Comparison of ENCODE assay signal across 1 cellular context in genomic region chr6:146700078-146700686, GRCh38.
TF ChIP-seq lines count a peak whose summit lies in the region.

No MANE protein-coding gene starts in this region.

TF ChIP-seq in HepG2, 621 proteins besides CTCF, POLR2A, EP300 and RAD21 (continued from another document and continues in another):
- TF ChIP-seq, protein P1, sequence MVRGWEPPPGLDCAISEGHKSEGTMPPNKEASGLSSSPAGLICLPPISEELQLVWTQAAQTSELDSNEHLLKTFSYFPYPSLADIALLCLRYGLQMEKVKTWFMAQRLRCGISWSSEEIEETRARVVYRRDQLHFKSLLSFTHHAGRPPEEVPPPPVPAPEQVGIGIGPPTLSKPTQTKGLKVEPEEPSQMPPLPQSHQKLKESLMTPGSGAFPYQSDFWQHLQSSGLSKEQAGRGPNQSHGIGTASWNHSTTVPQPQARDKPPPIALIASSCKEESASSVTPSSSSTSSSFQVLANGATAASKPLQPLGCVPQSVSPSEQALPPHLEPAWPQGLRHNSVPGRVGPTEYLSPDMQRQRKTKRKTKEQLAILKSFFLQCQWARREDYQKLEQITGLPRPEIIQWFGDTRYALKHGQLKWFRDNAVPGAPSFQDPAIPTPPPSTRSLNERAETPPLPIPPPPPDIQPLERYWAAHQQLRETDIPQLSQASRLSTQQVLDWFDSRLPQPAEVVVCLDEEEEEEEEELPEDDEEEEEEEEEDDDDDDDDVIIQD (CRISPR knock-in tag; IDR thresholded peaks at IDR 0.05; ENCODE audit: low read depth), result 0 out of 2 replicates have a peak, but pooled peaks have one; percentile 32
- TF ChIP-seq, protein P2, sequence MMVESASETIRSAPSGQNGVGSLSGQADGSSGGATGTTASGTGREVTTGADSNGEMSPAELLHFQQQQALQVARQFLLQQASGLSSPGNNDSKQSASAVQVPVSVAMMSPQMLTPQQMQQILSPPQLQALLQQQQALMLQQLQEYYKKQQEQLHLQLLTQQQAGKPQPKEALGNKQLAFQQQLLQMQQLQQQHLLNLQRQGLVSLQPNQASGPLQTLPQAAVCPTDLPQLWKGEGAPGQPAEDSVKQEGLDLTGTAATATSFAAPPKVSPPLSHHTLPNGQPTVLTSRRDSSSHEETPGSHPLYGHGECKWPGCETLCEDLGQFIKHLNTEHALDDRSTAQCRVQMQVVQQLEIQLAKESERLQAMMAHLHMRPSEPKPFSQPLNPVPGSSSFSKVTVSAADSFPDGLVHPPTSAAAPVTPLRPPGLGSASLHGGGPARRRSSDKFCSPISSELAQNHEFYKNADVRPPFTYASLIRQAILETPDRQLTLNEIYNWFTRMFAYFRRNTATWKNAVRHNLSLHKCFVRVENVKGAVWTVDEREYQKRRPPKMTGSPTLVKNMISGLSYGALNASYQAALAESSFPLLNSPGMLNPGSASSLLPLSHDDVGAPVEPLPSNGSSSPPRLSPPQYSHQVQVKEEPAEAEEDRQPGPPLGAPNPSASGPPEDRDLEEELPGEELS (CRISPR knock-in tag; IDR thresholded peaks at IDR 0.05), result no peak
- TF ChIP-seq, protein P3, sequence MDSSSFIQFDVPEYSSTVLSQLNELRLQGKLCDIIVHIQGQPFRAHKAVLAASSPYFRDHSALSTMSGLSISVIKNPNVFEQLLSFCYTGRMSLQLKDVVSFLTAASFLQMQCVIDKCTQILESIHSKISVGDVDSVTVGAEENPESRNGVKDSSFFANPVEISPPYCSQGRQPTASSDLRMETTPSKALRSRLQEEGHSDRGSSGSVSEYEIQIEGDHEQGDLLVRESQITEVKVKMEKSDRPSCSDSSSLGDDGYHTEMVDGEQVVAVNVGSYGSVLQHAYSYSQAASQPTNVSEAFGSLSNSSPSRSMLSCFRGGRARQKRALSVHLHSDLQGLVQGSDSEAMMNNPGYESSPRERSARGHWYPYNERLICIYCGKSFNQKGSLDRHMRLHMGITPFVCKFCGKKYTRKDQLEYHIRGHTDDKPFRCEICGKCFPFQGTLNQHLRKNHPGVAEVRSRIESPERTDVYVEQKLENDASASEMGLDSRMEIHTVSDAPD (CRISPR knock-in tag; IDR thresholded peaks at IDR 0.05), result no peak
- TF ChIP-seq ATRX (CRISPR knock-in tag; IDR thresholded peaks at IDR 0.05; ENCODE audit: borderline replicate concordance) (no peak), MIER2 (CRISPR knock-in tag; IDR thresholded peaks at IDR 0.05) (0 out of 2 replicates have a peak, but pooled peaks have one; percentile 23), ZBTB42 (CRISPR knock-in tag; IDR thresholded peaks at IDR 0.05) (no peak), CEBPB (IDR thresholded peaks at IDR 0.05; ENCODE audit: borderline replicate concordance, low read depth, low read length) (no peak), GATAD2A (CRISPR knock-in tag; IDR thresholded peaks at IDR 0.05) (peak; percentile 46; the same call in 1 of the 2 replicates), ERF (CRISPR knock-in tag; IDR thresholded peaks at IDR 0.05) (peak; percentile 26; the same call in 1 of the 2 replicates), NFIC (IDR thresholded peaks at IDR 0.05; ENCODE audit: low read length) (peak; percentile 62; the same call in 1 of the 2 replicates), REL (CRISPR knock-in tag; conservative IDR thresholded peaks at IDR 0.05) (no peak), KLF13 (CRISPR knock-in tag; IDR thresholded peaks at IDR 0.05) (no peak), ELF3 (CRISPR knock-in tag; IDR thresholded peaks at IDR 0.05) (0 out of 2 replicates have a peak, but pooled peaks have one; percentile 26), HOXD1 (CRISPR knock-in tag; IDR thresholded peaks at IDR 0.05) (no peak), KLF6 (CRISPR knock-in tag; IDR thresholded peaks at IDR 0.05) (no peak), ZNF644 (CRISPR knock-in tag; IDR thresholded peaks at IDR 0.05; ENCODE audit: low read depth) (0 out of 2 replicates have a peak, but pooled peaks have one; percentile 13), ZNF30 (CRISPR knock-in tag; IDR thresholded peaks at IDR 0.05) (no peak), HOXA5 (CRISPR knock-in tag; IDR thresholded peaks at IDR 0.05) (no peak), ZNF234 (CRISPR knock-in tag; conservative IDR thresholded peaks at IDR 0.05) (no peak), GRHL1 (CRISPR knock-in tag; conservative IDR thresholded peaks at IDR 0.05) (no peak), FOXK1 (CRISPR knock-in tag; IDR thresholded peaks at IDR 0.05; ENCODE audit: borderline replicate concordance, low read depth) (peak; percentile 43; the same call in 1 of the 2 replicates), ZNF816 (CRISPR knock-in tag; IDR thresholded peaks at IDR 0.05; ENCODE audit: borderline replicate concordance) (no peak), MEF2D (CRISPR knock-in tag; IDR thresholded peaks at IDR 0.05) (0 out of 2 replicates have a peak, but pooled peaks have one; percentile 21), KLF9 (CRISPR knock-in tag; IDR thresholded peaks at IDR 0.05; ENCODE audit: low read depth) (no peak), MAF1 (CRISPR knock-in tag; IDR thresholded peaks at IDR 0.05; ENCODE audit: borderline replicate concordance) (no peak), IRF9 (CRISPR knock-in tag; IDR thresholded peaks at IDR 0.05; ENCODE audit: borderline replicate concordance) (no peak), ZBED4 (CRISPR knock-in tag; IDR thresholded peaks at IDR 0.05; ENCODE audit: borderline replicate concordance) (0 out of 2 replicates have a peak, but pooled peaks have one; percentile 29), ZMAT5 (CRISPR knock-in tag; IDR thresholded peaks at IDR 0.05; ENCODE audit: borderline replicate concordance, low read depth) (no peak), ZNF329 (CRISPR knock-in tag; IDR thresholded peaks at IDR 0.05; ENCODE audit: low read depth) (no peak), MZF1 (CRISPR knock-in tag; IDR thresholded peaks at IDR 0.05; ENCODE audit: borderline replicate concordance) (no peak), RFX1 (IDR thresholded peaks at IDR 0.05) (no peak), JDP2 (CRISPR knock-in tag; IDR thresholded peaks at IDR 0.05; ENCODE audit: borderline replicate concordance) (no peak)
- TF ChIP-seq, protein P4, sequence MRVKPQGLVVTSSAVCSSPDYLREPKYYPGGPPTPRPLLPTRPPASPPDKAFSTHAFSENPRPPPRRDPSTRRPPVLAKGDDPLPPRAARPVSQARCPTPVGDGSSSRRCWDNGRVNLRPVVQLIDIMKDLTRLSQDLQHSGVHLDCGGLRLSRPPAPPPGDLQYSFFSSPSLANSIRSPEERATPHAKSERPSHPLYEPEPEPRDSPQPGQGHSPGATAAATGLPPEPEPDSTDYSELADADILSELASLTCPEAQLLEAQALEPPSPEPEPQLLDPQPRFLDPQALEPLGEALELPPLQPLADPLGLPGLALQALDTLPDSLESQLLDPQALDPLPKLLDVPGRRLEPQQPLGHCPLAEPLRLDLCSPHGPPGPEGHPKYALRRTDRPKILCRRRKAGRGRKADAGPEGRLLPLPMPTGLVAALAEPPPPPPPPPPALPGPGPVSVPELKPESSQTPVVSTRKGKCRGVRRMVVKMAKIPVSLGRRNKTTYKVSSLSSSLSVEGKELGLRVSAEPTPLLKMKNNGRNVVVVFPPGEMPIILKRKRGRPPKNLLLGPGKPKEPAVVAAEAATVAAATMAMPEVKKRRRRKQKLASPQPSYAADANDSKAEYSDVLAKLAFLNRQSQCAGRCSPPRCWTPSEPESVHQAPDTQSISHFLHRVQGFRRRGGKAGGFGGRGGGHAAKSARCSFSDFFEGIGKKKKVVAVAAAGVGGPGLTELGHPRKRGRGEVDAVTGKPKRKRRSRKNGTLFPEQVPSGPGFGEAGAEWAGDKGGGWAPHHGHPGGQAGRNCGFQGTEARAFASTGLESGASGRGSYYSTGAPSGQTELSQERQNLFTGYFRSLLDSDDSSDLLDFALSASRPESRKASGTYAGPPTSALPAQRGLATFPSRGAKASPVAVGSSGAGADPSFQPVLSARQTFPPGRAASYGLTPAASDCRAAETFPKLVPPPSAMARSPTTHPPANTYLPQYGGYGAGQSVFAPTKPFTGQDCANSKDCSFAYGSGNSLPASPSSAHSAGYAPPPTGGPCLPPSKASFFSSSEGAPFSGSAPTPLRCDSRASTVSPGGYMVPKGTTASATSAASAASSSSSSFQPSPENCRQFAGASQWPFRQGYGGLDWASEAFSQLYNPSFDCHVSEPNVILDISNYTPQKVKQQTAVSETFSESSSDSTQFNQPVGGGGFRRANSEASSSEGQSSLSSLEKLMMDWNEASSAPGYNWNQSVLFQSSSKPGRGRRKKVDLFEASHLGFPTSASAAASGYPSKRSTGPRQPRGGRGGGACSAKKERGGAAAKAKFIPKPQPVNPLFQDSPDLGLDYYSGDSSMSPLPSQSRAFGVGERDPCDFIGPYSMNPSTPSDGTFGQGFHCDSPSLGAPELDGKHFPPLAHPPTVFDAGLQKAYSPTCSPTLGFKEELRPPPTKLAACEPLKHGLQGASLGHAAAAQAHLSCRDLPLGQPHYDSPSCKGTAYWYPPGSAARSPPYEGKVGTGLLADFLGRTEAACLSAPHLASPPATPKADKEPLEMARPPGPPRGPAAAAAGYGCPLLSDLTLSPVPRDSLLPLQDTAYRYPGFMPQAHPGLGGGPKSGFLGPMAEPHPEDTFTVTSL (CRISPR knock-in tag; IDR thresholded peaks at IDR 0.05; ENCODE audit: borderline replicate concordance), result no peak
- TF ChIP-seq, protein P5, sequence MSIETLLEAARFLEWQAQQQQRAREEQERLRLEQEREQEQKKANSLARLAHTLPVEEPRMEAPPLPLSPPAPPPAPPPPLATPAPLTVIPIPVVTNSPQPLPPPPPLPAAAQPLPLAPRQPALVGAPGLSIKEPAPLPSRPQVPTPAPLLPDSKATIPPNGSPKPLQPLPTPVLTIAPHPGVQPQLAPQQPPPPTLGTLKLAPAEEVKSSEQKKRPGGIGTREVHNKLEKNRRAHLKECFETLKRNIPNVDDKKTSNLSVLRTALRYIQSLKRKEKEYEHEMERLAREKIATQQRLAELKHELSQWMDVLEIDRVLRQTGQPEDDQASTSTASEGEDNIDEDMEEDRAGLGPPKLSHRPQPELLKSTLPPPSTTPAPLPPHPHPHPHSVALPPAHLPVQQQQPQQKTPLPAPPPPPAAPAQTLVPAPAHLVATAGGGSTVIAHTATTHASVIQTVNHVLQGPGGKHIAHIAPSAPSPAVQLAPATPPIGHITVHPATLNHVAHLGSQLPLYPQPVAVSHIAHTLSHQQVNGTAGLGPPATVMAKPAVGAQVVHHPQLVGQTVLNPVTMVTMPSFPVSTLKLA (IDR thresholded peaks at IDR 0.05), result no peak
- TF ChIP-seq, protein P6, sequence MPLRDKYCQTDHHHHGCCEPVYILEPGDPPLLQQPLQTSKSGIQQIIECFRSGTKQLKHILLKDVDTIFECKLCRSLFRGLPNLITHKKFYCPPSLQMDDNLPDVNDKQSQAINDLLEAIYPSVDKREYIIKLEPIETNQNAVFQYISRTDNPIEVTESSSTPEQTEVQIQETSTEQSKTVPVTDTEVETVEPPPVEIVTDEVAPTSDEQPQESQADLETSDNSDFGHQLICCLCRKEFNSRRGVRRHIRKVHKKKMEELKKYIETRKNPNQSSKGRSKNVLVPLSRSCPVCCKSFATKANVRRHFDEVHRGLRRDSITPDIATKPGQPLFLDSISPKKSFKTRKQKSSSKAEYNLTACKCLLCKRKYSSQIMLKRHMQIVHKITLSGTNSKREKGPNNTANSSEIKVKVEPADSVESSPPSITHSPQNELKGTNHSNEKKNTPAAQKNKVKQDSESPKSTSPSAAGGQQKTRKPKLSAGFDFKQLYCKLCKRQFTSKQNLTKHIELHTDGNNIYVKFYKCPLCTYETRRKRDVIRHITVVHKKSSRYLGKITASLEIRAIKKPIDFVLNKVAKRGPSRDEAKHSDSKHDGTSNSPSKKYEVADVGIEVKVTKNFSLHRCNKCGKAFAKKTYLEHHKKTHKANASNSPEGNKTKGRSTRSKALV (CRISPR knock-in tag; IDR thresholded peaks at IDR 0.05), result no peak
- TF ChIP-seq, protein P7, sequence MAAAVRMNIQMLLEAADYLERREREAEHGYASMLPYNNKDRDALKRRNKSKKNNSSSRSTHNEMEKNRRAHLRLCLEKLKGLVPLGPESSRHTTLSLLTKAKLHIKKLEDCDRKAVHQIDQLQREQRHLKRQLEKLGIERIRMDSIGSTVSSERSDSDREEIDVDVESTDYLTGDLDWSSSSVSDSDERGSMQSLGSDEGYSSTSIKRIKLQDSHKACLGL (CRISPR knock-in tag; IDR thresholded peaks at IDR 0.05), result no peak
